ENCODE assay signal across 24 cellular contexts in genomic region chr3:171691485-171691884, GRCh38.
"Had no signal": no experiment of that assay in that cellular context is flagged by ENCODE, and none has a peak within 500 bp of the region (broad histone marks: within the 10 kb centered on the region; RNA-seq: fewer than 3 reads in every experiment).

No MANE protein-coding gene starts in this region.

- H3K36me3 ChIP-seq: gastrocnemius medialis had no signal

- H3K27ac ChIP-seq: coronary artery, epithelial cell of prostate, esophagus squamous epithelium, gastrocnemius medialis, left lung, lower lobe of right lung had no signal

- DNase-seq: dermis blood vessel endothelial cell; dorsolateral prefrontal cortex; effector CD4-positive, alpha-beta T cell; effector memory CD4-positive, alpha-beta T cell; erythroblast; esophagus squamous epithelium; foreskin fibroblast; foreskin melanocyte; gastrocnemius medialis; glutamatergic neuron; head of caudate nucleus; heart right ventricle; hippocampal formation; left cardiac atrium; left lung; left ventricle myocardium superior; lower lobe of right lung; mesenchymal stem cell; mucosa of descending colon had no signal

- H3K27ac Mint-ChIP-seq: mesothelial cell of epicardium had no signal

- H3K4me1 ChIP-seq: left lung, lower lobe of right lung had no signal

- FAIRE-seq: keratinocyte had no signal

- H3K4me3 ChIP-seq: coronary artery, esophagus squamous epithelium, gastrocnemius medialis, heart right ventricle, left lung, lower lobe of right lung, mucosa of descending colon had no signal

- ATAC-seq: esophagus mucosa, gastrocnemius medialis, heart right ventricle, left cardiac atrium, left lung, left ventricle myocardium superior, lower lobe of right lung, mucosa of descending colon had no signal

- H3K4me3 Mint-ChIP-seq: mesothelial cell of epicardium had no signal

- H3K9me3 ChIP-seq: esophagus squamous epithelium, gastrocnemius medialis, heart right ventricle, left lung, lower lobe of right lung, mucosa of descending colon had no signal

- H3K27me3 ChIP-seq: dorsolateral prefrontal cortex, esophagus squamous epithelium, gastrocnemius medialis, heart right ventricle, left lung had no signal
